31 cellular contexts compared by ENCODE assay signal in the genomic region with DNA sequence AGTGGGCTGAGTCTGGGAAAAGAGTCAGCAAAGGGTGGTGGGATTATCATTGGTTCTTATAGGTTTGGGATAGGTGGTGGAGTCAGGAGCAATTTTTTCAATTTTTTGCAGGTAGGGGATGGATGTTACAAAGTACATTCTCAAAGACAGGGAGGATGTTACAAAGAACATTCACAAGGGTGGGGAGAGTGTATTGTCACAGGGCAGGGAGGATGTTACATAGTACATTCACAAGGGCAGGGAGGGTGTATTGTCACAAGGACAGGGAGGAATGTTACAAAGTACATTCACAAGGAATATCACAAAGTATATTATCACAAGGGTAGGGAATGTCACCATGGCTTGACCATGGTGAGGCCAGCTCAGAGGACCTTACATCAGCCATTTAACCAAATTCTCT.
"Had no signal": no experiment of that assay in that cellular context is flagged by ENCODE, and none has a peak within 500 bp of the region (broad histone marks: within the 10 kb centered on the region; RNA-seq: fewer than 3 reads in every experiment).

No MANE protein-coding gene starts in this region.

- H3K4me3 Mint-ChIP-seq: activated B cell treated with CpG ODN at 0.5 μM for 24 hours; activated CD4-positive, alpha-beta memory T cell treated with anti-CD3 and anti-CD28 coated beads, Interleukin-2, amount 10 ng/mL, durations not matched to agents 7 days and 5 days; activated CD8-positive, alpha-beta memory T cell treated with anti-CD3 and anti-CD28 coated beads, Interleukin-2, amount 10 ng/mL, durations not matched to agents 7 days and 5 days; activated naive CD4-positive, alpha-beta T cell treated with anti-CD3 and anti-CD28 coated beads, Interleukin-2, amount 10 ng/mL, durations not matched to agents 7 days and 5 days; activated naive CD8-positive, alpha-beta T cell treated with anti-CD3 and anti-CD28 coated beads, Interleukin-2, amount 10 ng/mL, durations not matched to agents 7 days and 5 days; T-helper 1 cell treated with Interleukin-12 subunit alpha and Interleukin-12 subunit beta and Interleukin-4 antibody, amounts not matched to agents 30 μg/mL and 1 μg/mL, for 36 hours; T-helper 2 cell treated with Interferon-gamma antibody and Interleukin-4, amounts not matched to agents 5 μg/mL and 100 μg/mL, for 36 hours had no signal

- H3K9me3 Mint-ChIP-seq: activated CD4-positive, alpha-beta memory T cell treated with anti-CD3 and anti-CD28 coated beads, Interleukin-2, amount 10 ng/mL, durations not matched to agents 7 days and 5 days; activated naive CD4-positive, alpha-beta T cell treated with anti-CD3 and anti-CD28 coated beads, Interleukin-2, amount 10 ng/mL, durations not matched to agents 7 days and 5 days; activated naive CD8-positive, alpha-beta T cell treated with anti-CD3 and anti-CD28 coated beads, Interleukin-2, amount 10 ng/mL, durations not matched to agents 7 days and 5 days; T-helper 1 cell treated with Interleukin-12 subunit alpha and Interleukin-12 subunit beta and Interleukin-4 antibody, amounts not matched to agents 30 μg/mL and 1 μg/mL, for 36 hours; T-helper 2 cell treated with Interferon-gamma antibody and Interleukin-4, amounts not matched to agents 5 μg/mL and 100 μg/mL, for 36 hours had no signal

- H3K36me3 Mint-ChIP-seq: activated CD8-positive, alpha-beta memory T cell treated with anti-CD3 and anti-CD28 coated beads, Interleukin-2, amount 10 ng/mL, durations not matched to agents 7 days and 5 days; activated naive CD4-positive, alpha-beta T cell treated with anti-CD3 and anti-CD28 coated beads, Interleukin-2, amount 10 ng/mL, durations not matched to agents 7 days and 5 days; activated naive CD8-positive, alpha-beta T cell treated with anti-CD3 and anti-CD28 coated beads, Interleukin-2, amount 10 ng/mL, durations not matched to agents 7 days and 5 days had no signal

- DNase-seq: activated B cell treated with CpG ODN at 0.5 μM for 24 hours; activated CD4-positive, alpha-beta memory T cell treated with anti-CD3 and anti-CD28 coated beads, Interleukin-2, amount 10 ng/mL, durations not matched to agents 7 days and 5 days; activated CD4-positive, alpha-beta T cell treated with anti-CD3 and anti-CD28 coated beads for 4 hours; activated CD4-positive, CD25-positive, alpha-beta regulatory T cell treated with anti-CD3 and anti-CD28 coated beads, Interleukin-2, amount 50 U/mL, for 72 hours; activated CD8-positive, alpha-beta memory T cell treated with anti-CD3 and anti-CD28 coated beads for 24 hours; activated CD8-positive, alpha-beta memory T cell treated with anti-CD3 and anti-CD28 coated beads, Interleukin-2, amount 10 ng/mL, durations not matched to agents 7 days and 5 days; activated CD8-positive, alpha-beta memory T cell treated with anti-CD3 and anti-CD28 coated beads, Interleukin-2, amount 50 U/mL, for 48 hours; activated effector memory CD4-positive, alpha-beta T cell treated with Interleukin-2 at 50 U/mL for 16 hours; activated naive CD4-positive, alpha-beta T cell treated with anti-CD3 and anti-CD28 coated beads, Interleukin-2, amount 10 ng/mL, durations not matched to agents 7 days and 5 days; activated naive CD8-positive, alpha-beta T cell treated with anti-CD3 and anti-CD28 coated beads, Interleukin-2, amount 10 ng/mL, durations not matched to agents 7 days and 5 days; activated T-cell treated with anti-CD3 and anti-CD28 coated beads, Interleukin-2, amount 50 U/mL, for 48 hours; amygdala; body of pancreas; Kasumi-1; KG1; MG63; NCI-H1092; NCI-H1436 treated with DMSO at 0.1 percent for 48 hours; NCI-H1694 treated with DMSO at 0.1 percent for 48 hours; NCI-H2029; NCI-H345; NCI-H524 treated with DMSO at 0.1 percent for 48 hours; RPMI8226; SHP77 treated with DMSO at 0.1 percent for 48 hours; SK-N-SH had no signal

- H3K4me3 ChIP-seq: ascending aorta, body of pancreas, breast epithelium, MG63, SJSA1 had no signal

- H3K9ac ChIP-seq: SK-N-SH had no signal

- H3K27me3 ChIP-seq: ascending aorta, body of pancreas, breast epithelium, MG63, SJSA1 had no signal

- H3K27ac Mint-ChIP-seq: activated B cell treated with CpG ODN at 0.5 μM for 24 hours; activated CD4-positive, alpha-beta memory T cell treated with anti-CD3 and anti-CD28 coated beads, Interleukin-2, amount 10 ng/mL, durations not matched to agents 7 days and 5 days; activated CD8-positive, alpha-beta memory T cell treated with anti-CD3 and anti-CD28 coated beads, Interleukin-2, amount 10 ng/mL, durations not matched to agents 7 days and 5 days; activated naive CD4-positive, alpha-beta T cell treated with anti-CD3 and anti-CD28 coated beads, Interleukin-2, amount 10 ng/mL, durations not matched to agents 7 days and 5 days; activated naive CD8-positive, alpha-beta T cell treated with anti-CD3 and anti-CD28 coated beads, Interleukin-2, amount 10 ng/mL, durations not matched to agents 7 days and 5 days; T-helper 1 cell treated with Interleukin-12 subunit alpha and Interleukin-12 subunit beta and Interleukin-4 antibody, amounts not matched to agents 30 μg/mL and 1 μg/mL, for 36 hours; T-helper 2 cell treated with Interferon-gamma antibody and Interleukin-4, amounts not matched to agents 5 μg/mL and 100 μg/mL, for 36 hours had no signal

- H3K27ac ChIP-seq: ascending aorta, body of pancreas, breast epithelium, SJSA1, VCaP had no signal

- H3K27me3 Mint-ChIP-seq: activated CD4-positive, alpha-beta memory T cell treated with anti-CD3 and anti-CD28 coated beads, Interleukin-2, amount 10 ng/mL, durations not matched to agents 7 days and 5 days; activated CD8-positive, alpha-beta memory T cell treated with anti-CD3 and anti-CD28 coated beads, Interleukin-2, amount 10 ng/mL, durations not matched to agents 7 days and 5 days; activated naive CD4-positive, alpha-beta T cell treated with anti-CD3 and anti-CD28 coated beads, Interleukin-2, amount 10 ng/mL, durations not matched to agents 7 days and 5 days; activated naive CD8-positive, alpha-beta T cell treated with anti-CD3 and anti-CD28 coated beads, Interleukin-2, amount 10 ng/mL, durations not matched to agents 7 days and 5 days had no signal

- H3K36me3 ChIP-seq: ascending aorta, MG63, SJSA1 had no signal

- H3K4me1 Mint-ChIP-seq: activated B cell treated with CpG ODN at 0.5 μM for 24 hours; activated CD4-positive, alpha-beta memory T cell treated with anti-CD3 and anti-CD28 coated beads, Interleukin-2, amount 10 ng/mL, durations not matched to agents 7 days and 5 days; activated CD8-positive, alpha-beta memory T cell treated with anti-CD3 and anti-CD28 coated beads, Interleukin-2, amount 10 ng/mL, durations not matched to agents 7 days and 5 days; activated naive CD4-positive, alpha-beta T cell treated with anti-CD3 and anti-CD28 coated beads, Interleukin-2, amount 10 ng/mL, durations not matched to agents 7 days and 5 days; activated naive CD8-positive, alpha-beta T cell treated with anti-CD3 and anti-CD28 coated beads, Interleukin-2, amount 10 ng/mL, durations not matched to agents 7 days and 5 days had no signal

- H3K4me2 ChIP-seq: SK-N-SH had no signal

- H3K9me3 ChIP-seq: ascending aorta, body of pancreas, breast epithelium, MG63, SK-N-SH had no signal

- H3K4me1 ChIP-seq: body of pancreas, breast epithelium had no signal
